Comparison of ENCODE assay signal across 8 cellular contexts in the genomic region with DNA sequence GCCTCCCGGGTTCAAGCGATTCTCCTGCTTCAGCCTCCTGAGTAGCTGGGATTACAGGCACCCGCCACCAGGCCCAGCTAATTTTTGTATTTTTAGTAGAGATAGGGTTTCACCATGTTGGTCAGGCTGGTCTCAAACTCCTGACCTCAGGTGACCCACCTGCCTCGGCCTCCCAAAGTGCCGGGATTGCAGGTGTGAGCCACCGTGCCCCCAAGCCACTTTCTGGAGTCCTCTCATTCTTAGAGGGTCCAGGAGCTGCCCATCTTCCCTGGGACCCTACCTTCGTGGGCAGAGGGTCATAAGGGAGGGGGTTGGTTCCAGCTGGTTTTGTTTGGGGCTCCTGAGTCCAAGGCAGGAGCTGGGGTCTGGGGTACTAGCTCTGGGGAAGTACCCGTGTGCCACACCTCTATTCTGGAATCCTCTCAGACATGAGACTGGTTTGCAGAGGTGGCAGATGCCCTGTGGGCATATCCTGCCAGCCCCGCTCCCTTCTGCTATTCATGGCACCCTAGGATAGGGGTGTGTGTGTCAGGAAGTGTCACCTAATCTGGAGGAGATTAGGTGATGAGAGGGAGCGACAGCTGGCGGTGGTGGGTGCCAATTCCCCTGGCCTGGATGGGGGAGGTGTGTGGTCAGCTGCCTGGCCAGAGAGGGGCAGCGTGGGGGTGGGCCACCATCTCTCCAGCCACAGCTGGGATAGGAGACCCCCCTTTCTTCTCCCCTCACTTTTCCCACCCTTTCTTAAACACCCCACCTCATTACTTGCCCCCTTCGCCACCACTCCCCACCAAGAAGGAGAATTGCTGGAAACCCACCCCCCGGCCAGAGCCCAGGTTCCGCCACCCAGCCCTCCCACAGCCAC. TPM values are rescaled to one million over a fixed set of nuclear protein-coding genes. Genes with fewer than 3 reads are reported as not detected.
DNase-seq lines count a peak whose midpoint lies in the region; ATAC-seq and TF ChIP-seq lines count a peak whose summit lies in the region.

No MANE protein-coding gene starts in this region.

- H3K9me3 Mint-ChIP-seq in brain: peaks cover 0 to 3% (median 0%) of the 10 kb centered on the region in 5 experiments
- no peaks in the 10 kb centered on the region for H3K9me3 Mint-ChIP-seq in nephron

- H3K36me3 Mint-ChIP-seq in brain: peaks cover 29% of the 10 kb centered on the region
- H3K36me3 Mint-ChIP-seq in nephron (ENCODE audit: low read depth): peaks cover 28% of the 10 kb centered on the region

- DNase-seq in COLO668 (lab: John Stamatoyannopoulos, UW; ENCODE audit: unreplicated experiment) (peak; percentile 60), LHCN-M2 (ENCODE audit: low read depth) (peak; percentile 47), H4 (ENCODE audit: low spot score) (no peak)
- no peak for DNase-seq in activated CD4-positive, CD25-positive, alpha-beta regulatory T cell treated with anti-CD3 and anti-CD28 coated beads, Interleukin-2, amount 50 U/mL, for 72 hours

- H3K4me1 Mint-ChIP-seq in brain: peaks cover 44% of the 10 kb centered on the region
- H3K4me1 Mint-ChIP-seq in nephron: peaks cover 23% of the 10 kb centered on the region

- H3K4me3 Mint-ChIP-seq in brain (peak overlapping the region; percentile 84 to 93 (median 91)), nephron (peak overlapping the region; percentile 92 to 96 (median 92))

- TF ChIP-seq CTCF in brain (conservative IDR thresholded peaks at IDR 0.05) (no peak), nephron (IDR thresholded peaks at IDR 0.05; ENCODE audit: unreplicated experiment in 3 of 3) (no peak)

- H3K27me3 Mint-ChIP-seq in brain (peaks cover 2% of the 10 kb centered on the region), nephron (ENCODE audit: low read depth) (no peaks in the 10 kb centered on the region)

- peak overlapping the region; percentile 88 to 98 (median 94) for H3K27ac Mint-ChIP-seq in brain
- peak overlapping the region; percentile 81 to 100 (median 83) for H3K27ac Mint-ChIP-seq in nephron

- ATAC-seq in GM19395 (IDR thresholded peaks at IDR 0.05; ENCODE audit: unreplicated experiment) (no peak), HG02588 (IDR thresholded peaks at IDR 0.05; ENCODE audit: unreplicated experiment) (no peak)

RNA-seq across cellular contexts. Expression of gene PRMT1, which starts 2.1 kb away (rescaled TPM):
- total RNA-seq in LHCN-M2 (2014; rRNA removed): 342 and 345 TPM in 2 replicates
- polyA plus RNA-seq in LHCN-M2 (2012): 229 TPM
- 243 TPM for polyA plus RNA-seq in brain (ENCODE audit: insufficient read depth, low read depth, low replicate concordance)
- total RNA-seq in H4 (2014; rRNA removed; shearing (Covaris generic)): 629 and 716 TPM in 2 replicates

RNA-seq across cellular contexts. Expression of gene ADM5, which starts 10.2 kb away (rescaled TPM):
- total RNA-seq in LHCN-M2 (2014; rRNA removed): 1.2 TPM in 2 replicates
- polyA plus RNA-seq in LHCN-M2 (2012): 0.21 TPM
- 1.7 TPM for polyA plus RNA-seq in brain (ENCODE audit: insufficient read depth, low read depth, low replicate concordance)
- 0.08 and 1.4 TPM in 2 replicates for total RNA-seq in H4 (2014; rRNA removed; shearing (Covaris generic))

RNA-seq across cellular contexts. Expression of gene CPT1C, which starts 11.7 kb away (rescaled TPM):
- 0.90 and 2.5 TPM in 2 replicates for total RNA-seq in LHCN-M2 (2014; rRNA removed)
- 2.3 TPM for polyA plus RNA-seq in LHCN-M2 (2012)
- 65.1 TPM for polyA plus RNA-seq in brain (ENCODE audit: insufficient read depth, low read depth, low replicate concordance)
- total RNA-seq in H4 (2014; rRNA removed; shearing (Covaris generic)): 1.6 and 2.6 TPM in 2 replicates

RNA-seq across cellular contexts. Expression of gene BCL2L12, which starts 13.5 kb away (rescaled TPM):
- total RNA-seq in LHCN-M2 (2014; rRNA removed): 25.6 and 25.7 TPM in 2 replicates
- 49.4 TPM for polyA plus RNA-seq in LHCN-M2 (2012)
- polyA plus RNA-seq in brain (ENCODE audit: insufficient read depth, low read depth, low replicate concordance): 11.5 TPM
- 9.0 and 14.8 TPM in 2 replicates for total RNA-seq in H4 (2014; rRNA removed; shearing (Covaris generic))

RNA-seq across cellular contexts. Expression of gene IRF3, which starts 13.5 kb away (rescaled TPM):
- total RNA-seq in LHCN-M2 (2014; rRNA removed): 55.0 and 62.7 TPM in 2 replicates
- 81.7 TPM for polyA plus RNA-seq in LHCN-M2 (2012)
- 80.8 TPM for polyA plus RNA-seq in brain (ENCODE audit: insufficient read depth, low read depth, low replicate concordance)
- 123 and 133 TPM in 2 replicates for total RNA-seq in H4 (2014; rRNA removed; shearing (Covaris generic))

Comparison
In these comparisons a context has a peak if more than half of its experiments do, and no peak if none do; other contexts are left out.
1. DNase-seq: peak in COLO668 (single experiment) and LHCN-M2 (single experiment); none in activated CD4-positive, CD25-positive, alpha-beta regulatory T cell treated with anti-CD3 and anti-CD28 coated beads, Interleukin-2, amount 50 U/mL, for 72 hours (single experiment) and H4 (single experiment).